Comparison of ENCODE assay signal across 9 cellular contexts in genomic region chr12:124347805-124348658, GRCh38. TPM values are rescaled to one million over a fixed set of nuclear protein-coding genes. Genes with fewer than 3 reads are reported as not detected.
DNase-seq lines count a peak whose midpoint lies in the region; ATAC-seq and TF ChIP-seq lines count a peak whose summit lies in the region.
"Had no signal": no experiment of that assay in that cellular context is flagged by ENCODE, and none has a peak within 500 bp of the region (broad histone marks: within the 10 kb centered on the region; RNA-seq: fewer than 3 reads in every experiment).

No MANE protein-coding gene starts in this region.

- H3K4me3 Mint-ChIP-seq in naive thymus-derived CD4-positive, alpha-beta T cell = peak overlapping the region in 1 of 10 donors; percentile 10

- no peaks in the 10 kb centered on the region for H3K27me3 Mint-ChIP-seq in naive thymus-derived CD4-positive, alpha-beta T cell

- no peaks in the 10 kb centered on the region for H3K4me1 Mint-ChIP-seq in naive thymus-derived CD4-positive, alpha-beta T cell

- no peaks in the 10 kb centered on the region for H3K27me3 ChIP-seq in adrenal gland
- no peaks in the 10 kb centered on the region for H3K27me3 ChIP-seq in naive thymus-derived CD4-positive, alpha-beta T cell (ENCODE audit: control insufficient read depth in 2 of 2, insufficient read depth in 2 of 2, low read length in 2 of 2)

- no peak overlapping the region for H3K27ac Mint-ChIP-seq in naive thymus-derived CD4-positive, alpha-beta T cell

- peaks cover 0 to 100% of the 10 kb centered on the region in 2 donors for H3K36me3 ChIP-seq in adrenal gland (replicated peaks in 1 of 2)
- H3K36me3 ChIP-seq in naive thymus-derived CD4-positive, alpha-beta T cell (ENCODE audit: control insufficient read depth in 2 of 3, insufficient read depth in 3 of 3, low read length in 3 of 3) = peaks cover 0 to 98% (median 19%) of the 10 kb centered on the region in 3 experiments

- H3K4me3 ChIP-seq in AG10803 (ENCODE audit: low read length) = no peak overlapping the region
- no peak overlapping the region for H3K4me3 ChIP-seq in adrenal gland
- no peak overlapping the region for H3K4me3 ChIP-seq in naive thymus-derived CD4-positive, alpha-beta T cell (ENCODE audit: low read length)

- peak; percentile 6 for ATAC-seq in naive thymus-derived CD4-positive, alpha-beta T cell
- ATAC-seq in GM21825 (IDR thresholded peaks at IDR 0.05; ENCODE audit: unreplicated experiment) = no peak
- ATAC-seq in HG02973 (IDR thresholded peaks at IDR 0.05; ENCODE audit: unreplicated experiment) = no peak
- ATAC-seq in HG03097 (IDR thresholded peaks at IDR 0.05; ENCODE audit: low FRiP score, unreplicated experiment) = no peak

- no peaks in the 10 kb centered on the region for H3K9me3 Mint-ChIP-seq in naive thymus-derived CD4-positive, alpha-beta T cell

- H3K4me1 ChIP-seq in adrenal gland (replicated peaks in 1 of 2) = peaks cover 0 to 7% of the 10 kb centered on the region in 2 donors
- H3K4me1 ChIP-seq in naive thymus-derived CD4-positive, alpha-beta T cell (ENCODE audit: control insufficient read depth in 2 of 2, insufficient read depth in 2 of 2, low read length in 2 of 2) = no peaks in the 10 kb centered on the region

- POLR2A ChIA-PET in naive thymus-derived CD4-positive, alpha-beta T cell (lab: Charles Lee) = no interaction called here

- no peak for DNase-seq in AG10803 (ENCODE audit: low read depth)
- DNase-seq in adrenal gland = no peak
- peak in 6 of 9 donors; percentile 5 to 43 (median 24) for DNase-seq in naive thymus-derived CD4-positive, alpha-beta T cell
- no peak for DNase-seq in midbrain (lab: John Stamatoyannopoulos, UW)

- no peak overlapping the region for H3K27ac ChIP-seq in adrenal gland
- no peak overlapping the region for H3K27ac ChIP-seq in naive thymus-derived CD4-positive, alpha-beta T cell (ENCODE audit: low read depth, low read length)

- intact Hi-C loops in adrenal gland (cut with DNase I) = no loop called here
- intact Hi-C loops in naive thymus-derived CD4-positive, alpha-beta T cell (cut with micrococcal nuclease) = loop anchor here (1.0 kb wide), 2 partner anchors 118 to 419 kb away; no protein-coding TSS in a partner anchor

- H3K36me3 Mint-ChIP-seq in naive thymus-derived CD4-positive, alpha-beta T cell = peaks cover 5 to 41% (median 14%) of the 10 kb centered on the region in 5 donors

- H3K9me3 ChIP-seq in adrenal gland (replicated peaks in 1 of 3) = no peaks in the 10 kb centered on the region
- H3K9me3 ChIP-seq in naive thymus-derived CD4-positive, alpha-beta T cell (ENCODE audit: control insufficient read depth in 2 of 3, low read length in 3 of 3) = no peaks in the 10 kb centered on the region

- TF ChIP-seq CTCF in AG10803 (conservative IDR thresholded peaks at IDR 0.05; ENCODE audit: low read length) = peak; percentile 57
- TF ChIP-seq CTCF in LNCAP (IDR thresholded peaks at IDR 0.05) = peak; percentile 59
- peak in 5 of 6 experiments; percentile 40 to 53 (median 43) for TF ChIP-seq CTCF in adrenal gland (IDR thresholded peaks at IDR 0.05)

- 78 to 89% (median 82%) methylated on average over 8 to 34 of the region's 34 CpGs for WGBS in adrenal gland, 4 donors

- no peak for TF ChIP-seq POLR2A in adrenal gland (IDR thresholded peaks at IDR 0.05)

- CTCF ChIA-PET in naive thymus-derived CD4-positive, alpha-beta T cell (lab: Charles Lee) = interaction anchor here (0.8 to 3.2 kb wide), 4 partner anchors 228 to 424 kb away, joined by 3 to 23 read pairs (median 6); no protein-coding TSS in a partner anchor

RNA-seq across cellular contexts. Expression of gene RFLNA, which starts 53.1 kb away (rescaled TPM):
- 1 to 10 TPM in 5 of 8 donors, under 1 TPM in 2, not detected in 1; 0.88 to 3.9 (median 1.6) TPM for total RNA-seq in adrenal gland
- 1 to 10 TPM in 2 of 3 donors, under 1 TPM in 1; 0.38 to 1.9 (median 1.1) TPM for polyA plus RNA-seq in adrenal gland
- not detected for total RNA-seq in naive thymus-derived CD4-positive, alpha-beta T cell
- polyA plus RNA-seq in naive thymus-derived CD4-positive, alpha-beta T cell = under 1 TPM in 1 of 2 donors, not detected in 1; 0.09 TPM
- total RNA-seq: SK-MEL-5 had no signal

Comparison
In these comparisons a context has a peak if more than half of its experiments do, and no peak if none do; other contexts are left out.
1. DNase-seq: peak in naive thymus-derived CD4-positive, alpha-beta T cell (6 of 9); none in AG10803 (single experiment), adrenal gland (0 of 7) and midbrain (single experiment).
2. intact Hi-C loops: an anchor here in naive thymus-derived CD4-positive, alpha-beta T cell (1.0 kb wide); none called in adrenal gland.
3. Peak in every context shown above with its lines, with median percentiles within 50 percentile points of each other: CTCF ChIP-seq.